ENCODE assay signal across 21 cellular contexts in the genomic region with DNA sequence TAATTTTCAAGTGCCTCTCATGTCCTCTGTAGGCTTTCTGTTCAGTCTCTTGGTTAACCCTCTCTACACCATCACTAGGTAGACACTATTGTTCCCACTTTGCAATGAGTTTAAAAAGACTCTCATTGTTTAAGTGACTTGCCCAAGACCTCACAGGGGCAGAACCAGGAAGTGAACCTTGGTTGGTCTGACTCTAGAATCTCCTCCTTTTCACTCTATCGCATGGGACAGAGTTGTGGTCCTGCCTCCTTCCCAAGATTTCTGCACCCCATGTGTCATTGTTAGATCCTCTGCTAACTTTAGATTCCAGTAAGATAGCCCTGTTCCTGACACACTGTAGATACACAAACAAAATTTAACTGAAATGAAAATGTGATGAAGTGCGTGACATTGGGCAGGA.
A peak's percentile ranks its signal among the peaks of the same experiment; 100 is the strongest.
DNase-seq lines count a peak whose midpoint lies in the region; ATAC-seq and TF ChIP-seq lines count a peak whose summit lies in the region.
"Had no signal": no experiment of that assay in that cellular context is flagged by ENCODE, and none has a peak within 500 bp of the region (broad histone marks: within the 10 kb centered on the region; RNA-seq: fewer than 3 reads in every experiment).

No MANE protein-coding gene starts in this region.

- no peaks in the 10 kb centered on the region for H3K79me2 ChIP-seq in fibroblast of lung (ENCODE audit: control insufficient read depth, insufficient read depth, low read length)

- ATAC-seq in left cardiac atrium (no peak), gastrocnemius medialis (no peak), GM21367 (IDR thresholded peaks at IDR 0.05; ENCODE audit: unreplicated experiment) (no peak)
- no peak for ATAC-seq in activated T-cell treated with anti-CD3 and anti-CD28 coated beads, Interleukin-2, amount 50 U/mL, for 72 hours (replicated peaks in 1 of 2)
- ATAC-seq: left lobe of liver, Panc1 had no signal

- H3K4me2 ChIP-seq in fibroblast of lung (ENCODE audit: extremely low read depth, insufficient read depth, low read length): no peak overlapping the region
- H3K4me2 ChIP-seq: neural progenitor cell had no signal

- DNase-seq in right atrium auricular region (ENCODE audit: low spot score): no peak
- no peak for DNase-seq in left cardiac atrium
- no peak for DNase-seq in fibroblast of lung (ENCODE audit: low read depth in 2 of 2)
- DNase-seq in gastrocnemius medialis: no peak
- DNase-seq in ACHN: no peak
- no peak for DNase-seq in activated T-cell treated with anti-CD3 and anti-CD28 coated beads, Interleukin-2, amount 50 U/mL, for 72 hours
- DNase-seq in BE2C: no peak
- DNase-seq: activated CD4-positive, alpha-beta memory T cell treated with anti-CD3 and anti-CD28 coated beads, Interleukin-2, amount 10 ng/mL, durations not matched to agents 7 days and 5 days; activated CD4-positive, CD25-positive, alpha-beta regulatory T cell; activated naive CD4-positive, alpha-beta T cell treated with anti-CD3 and anti-CD28 coated beads, Interleukin-2, amount 10 ng/mL, durations not matched to agents 7 days and 5 days; activated T-cell treated with anti-CD3 and anti-CD28 coated beads, Interleukin-2, amount 50 U/mL, for 1 hour; DMS 273 treated with DMSO at 0.1 percent for 48 hours; effector memory CD4-positive, alpha-beta T cell; NCI-H2227 treated with DMSO at 0.1 percent for 48 hours; stimulated activated CD4-positive, alpha-beta T cell treated with anti-CD3 and anti-CD28 coated beads, Interleukin-12 subunit alpha, Interleukin-12 subunit beta, amount 100 ng/mL, for 4 hours had no signal

- no peaks in the 10 kb centered on the region for H3K36me3 ChIP-seq in right atrium auricular region
- no peaks in the 10 kb centered on the region for H3K36me3 ChIP-seq in fibroblast of lung (ENCODE audit: control insufficient read depth, insufficient read depth, low read length)
- no peaks in the 10 kb centered on the region for H3K36me3 ChIP-seq in gastrocnemius medialis
- H3K36me3 ChIP-seq in BE2C: no peaks in the 10 kb centered on the region
- H3K36me3 ChIP-seq: esophagus muscularis mucosa, neural progenitor cell, prostate gland had no signal

- H3K9me3 ChIP-seq in right atrium auricular region: no peaks in the 10 kb centered on the region
- no peaks in the 10 kb centered on the region for H3K9me3 ChIP-seq in fibroblast of lung (ENCODE audit: control insufficient read depth, insufficient read depth, low read depth, low read length)
- H3K9me3 ChIP-seq in gastrocnemius medialis: no peaks in the 10 kb centered on the region
- no peaks in the 10 kb centered on the region for H3K9me3 ChIP-seq in BE2C
- H3K9me3 ChIP-seq: esophagus muscularis mucosa, prostate gland had no signal

- H3K27me3 ChIP-seq in right atrium auricular region (no peaks in the 10 kb centered on the region), fibroblast of lung (ENCODE audit: control insufficient read depth, insufficient read depth, low read length) (no peaks in the 10 kb centered on the region), gastrocnemius medialis (no peaks in the 10 kb centered on the region), BE2C (no peaks in the 10 kb centered on the region)
- H3K27me3 ChIP-seq: esophagus muscularis mucosa, neural progenitor cell had no signal

- H3K4me3 ChIP-seq in right atrium auricular region: no peak overlapping the region
- no peak overlapping the region for H3K4me3 ChIP-seq in fibroblast of lung (replicated peaks in 1 of 4; ENCODE audit: control extremely low read depth in 1 of 4, insufficient read depth in 1 of 4, low read depth in 3 of 4, low read length in 4 of 4)
- no peak overlapping the region for H3K4me3 ChIP-seq in gastrocnemius medialis
- H3K4me3 ChIP-seq in BE2C (ENCODE audit: low read depth, low read length): no peak overlapping the region
- H3K4me3 ChIP-seq: esophagus muscularis mucosa, neural progenitor cell, prostate gland had no signal

- peaks cover 5% of the 10 kb centered on the region for H3K27me3 Mint-ChIP-seq in activated T-cell treated with anti-CD3 and anti-CD28 coated beads, Interleukin-2, amount 50 U/mL, for 72 hours (ENCODE audit: low read depth)
- H3K27me3 Mint-ChIP-seq: activated CD4-positive, alpha-beta memory T cell treated with anti-CD3 and anti-CD28 coated beads, Interleukin-2, amount 10 ng/mL, durations not matched to agents 7 days and 5 days; activated naive CD4-positive, alpha-beta T cell treated with anti-CD3 and anti-CD28 coated beads, Interleukin-2, amount 10 ng/mL, durations not matched to agents 7 days and 5 days had no signal

- H2AFZ ChIP-seq in fibroblast of lung (ENCODE audit: low read length): no peak overlapping the region
- H2AFZ ChIP-seq: neural progenitor cell had no signal

- TF ChIP-seq POLR2A in gastrocnemius medialis (IDR thresholded peaks at IDR 0.05): no peak

- TF ChIP-seq CTCF in right atrium auricular region (IDR thresholded peaks at IDR 0.05): no peak
- no peak for TF ChIP-seq CTCF in fibroblast of lung (conservative IDR thresholded peaks at IDR 0.05 in 1 of 2, IDR thresholded peaks at IDR 0.05 in 1 of 2; ENCODE audit: low read depth in 1 of 2, low read length in 2 of 2)
- TF ChIP-seq CTCF in gastrocnemius medialis (IDR thresholded peaks at IDR 0.05 in 4 of 5, conservative IDR thresholded peaks at IDR 0.05 in 1 of 5): no peak
- TF ChIP-seq CTCF in BE2C (IDR thresholded peaks at IDR 0.05; ENCODE audit: low read depth, low read length): no peak

- H3K27ac Mint-ChIP-seq in activated T-cell treated with anti-CD3 and anti-CD28 coated beads, Interleukin-2, amount 50 U/mL, for 72 hours: no peak overlapping the region
- H3K27ac Mint-ChIP-seq: activated CD4-positive, alpha-beta memory T cell treated with anti-CD3 and anti-CD28 coated beads, Interleukin-2, amount 10 ng/mL, durations not matched to agents 7 days and 5 days; activated naive CD4-positive, alpha-beta T cell treated with anti-CD3 and anti-CD28 coated beads, Interleukin-2, amount 10 ng/mL, durations not matched to agents 7 days and 5 days; neural progenitor cell had no signal

- peak overlapping the region; percentile 23 to 36 for H3K27ac ChIP-seq in right atrium auricular region
- peak overlapping the region; percentile 88 for H3K27ac ChIP-seq in fibroblast of lung (ENCODE audit: insufficient read depth, low read length)
- peak overlapping the region; percentile 55 to 64 (median 60) for H3K27ac ChIP-seq in gastrocnemius medialis
- H3K27ac ChIP-seq: neural progenitor cell had no signal

- H3K4me3 Mint-ChIP-seq in activated T-cell treated with anti-CD3 and anti-CD28 coated beads, Interleukin-2, amount 50 U/mL, for 72 hours: no peak overlapping the region
- H3K4me3 Mint-ChIP-seq: activated CD4-positive, alpha-beta memory T cell treated with anti-CD3 and anti-CD28 coated beads, Interleukin-2, amount 10 ng/mL, durations not matched to agents 7 days and 5 days; activated naive CD4-positive, alpha-beta T cell treated with anti-CD3 and anti-CD28 coated beads, Interleukin-2, amount 10 ng/mL, durations not matched to agents 7 days and 5 days; neural progenitor cell had no signal

- no peaks in the 10 kb centered on the region for H3K9me3 Mint-ChIP-seq in activated T-cell treated with anti-CD3 and anti-CD28 coated beads, Interleukin-2, amount 50 U/mL, for 72 hours
- H3K9me3 Mint-ChIP-seq: activated CD4-positive, alpha-beta memory T cell treated with anti-CD3 and anti-CD28 coated beads, Interleukin-2, amount 10 ng/mL, durations not matched to agents 7 days and 5 days; activated naive CD4-positive, alpha-beta T cell treated with anti-CD3 and anti-CD28 coated beads, Interleukin-2, amount 10 ng/mL, durations not matched to agents 7 days and 5 days; neural progenitor cell had no signal

- in situ Hi-C loops in gastrocnemius medialis (cut with MboI; ENCODE audit: low sequenced_read_pairs in 4 of 4) (loop anchor here in 1 of 4 donors (25.0 kb wide), 1 partner anchor 890 kb away; the partner anchor contains the start of gene PLPP3), ACHN (cut with HindIII; ENCODE audit: low pct_ligation_motif_present, low pct_unique_long_range_greater_than_20kb, low sequenced_read_pairs) (no loop called here)

- peak overlapping the region; percentile 9 for H3K9ac ChIP-seq in fibroblast of lung (ENCODE audit: insufficient read depth, low read length)
- H3K9ac ChIP-seq: neural progenitor cell had no signal

- no peaks in the 10 kb centered on the region for H4K20me1 ChIP-seq in fibroblast of lung (ENCODE audit: control insufficient read depth, extremely low read depth, insufficient read depth, low read length)

- intact Hi-C loops in left cardiac atrium (cut with DNase I): no loop called here
- intact Hi-C loops in gastrocnemius medialis (cut with DNase I; ENCODE audit: low total_unique reads): loop anchor here (10.0 kb wide), 1 partner anchor 558 kb away; no protein-coding TSS in a partner anchor

- peaks cover 0 to 24% of the 10 kb centered on the region in 2 donors for H3K4me1 ChIP-seq in right atrium auricular region
- H3K4me1 ChIP-seq in fibroblast of lung (ENCODE audit: control insufficient read depth, extremely low read depth, insufficient read depth, low read length): peaks cover 26% of the 10 kb centered on the region
- peaks cover 21 to 35% of the 10 kb centered on the region in 2 donors for H3K4me1 ChIP-seq in gastrocnemius medialis
- H3K4me1 ChIP-seq in BE2C: no peaks in the 10 kb centered on the region
- H3K4me1 ChIP-seq: neural progenitor cell had no signal

- no peaks in the 10 kb centered on the region for H3K4me1 Mint-ChIP-seq in activated T-cell treated with anti-CD3 and anti-CD28 coated beads, Interleukin-2, amount 50 U/mL, for 72 hours (ENCODE audit: low read depth)
- H3K4me1 Mint-ChIP-seq: activated CD4-positive, alpha-beta memory T cell treated with anti-CD3 and anti-CD28 coated beads, Interleukin-2, amount 10 ng/mL, durations not matched to agents 7 days and 5 days; activated naive CD4-positive, alpha-beta T cell treated with anti-CD3 and anti-CD28 coated beads, Interleukin-2, amount 10 ng/mL, durations not matched to agents 7 days and 5 days; neural progenitor cell had no signal

- H3K36me3 Mint-ChIP-seq in activated T-cell treated with anti-CD3 and anti-CD28 coated beads, Interleukin-2, amount 50 U/mL, for 72 hours (ENCODE audit: insufficient read depth in 2 of 2): no peaks in the 10 kb centered on the region
- H3K36me3 Mint-ChIP-seq: activated naive CD4-positive, alpha-beta T cell treated with anti-CD3 and anti-CD28 coated beads, Interleukin-2, amount 10 ng/mL, durations not matched to agents 7 days and 5 days; neural progenitor cell had no signal

Comparison
In these comparisons a context has a peak if more than half of its experiments do, and no peak if none do; other contexts are left out.
1. H3K27ac ChIP-seq: peak in every context shown above with its lines; median percentile 88 in fibroblast of lung; 60 in gastrocnemius medialis; 30 in right atrium auricular region.